ENCODE assay signal across 14 cellular contexts in genomic region chr12:104960464-104960863, GRCh38. TPM values are rescaled to one million over a fixed set of nuclear protein-coding genes. Genes with fewer than 3 reads are reported as not detected.
A peak's percentile ranks its signal among the peaks of the same experiment; 100 is the strongest.
DNase-seq lines count a peak whose midpoint lies in the region; ATAC-seq and TF ChIP-seq lines count a peak whose summit lies in the region.
"Had no signal": no experiment of that assay in that cellular context is flagged by ENCODE, and none has a peak within 500 bp of the region (broad histone marks: within the 10 kb centered on the region; RNA-seq: fewer than 3 reads in every experiment).

No MANE protein-coding gene starts in this region.

- TF ChIP-seq CTCF in CD4-positive, alpha-beta T cell (IDR thresholded peaks at IDR 0.05), result no peak
- TF ChIP-seq CTCF in OCI-LY3 (IDR thresholded peaks at IDR 0.05; ENCODE audit: low read depth, low read length) (no peak), ascending aorta (IDR thresholded peaks at IDR 0.05) (no peak)

- no peak overlapping the region for H3K27ac Mint-ChIP-seq in CD4-positive, alpha-beta T cell
- H3K27ac Mint-ChIP-seq: CD8-positive, alpha-beta T cell; H9 had no signal

- peaks cover 6% of the 10 kb centered on the region for H3K36me3 ChIP-seq in OCI-LY3 (replicated peaks; ENCODE audit: low read depth, low read length)
- H3K36me3 ChIP-seq in ascending aorta, result no peaks in the 10 kb centered on the region
- H3K36me3 ChIP-seq in skeletal muscle satellite cell (ENCODE audit: insufficient read depth, low read length), result no peaks in the 10 kb centered on the region

- no peak overlapping the region; the same call in 1 of the 2 replicates for H3K9ac ChIP-seq in OCI-LY3 (ENCODE audit: low read length)
- no peak overlapping the region for H3K9ac ChIP-seq in skeletal muscle satellite cell (ENCODE audit: low read depth, low read length)

- H3K4me1 Mint-ChIP-seq in CD4-positive, alpha-beta T cell (ENCODE audit: low read depth), result peaks cover 26% of the 10 kb centered on the region

- no peak for ATAC-seq in CD4-positive, alpha-beta T cell (ENCODE audit: poor library complexity)
- ATAC-seq in HG02588 (IDR thresholded peaks at IDR 0.05; ENCODE audit: unreplicated experiment) (no peak), GM21619 (IDR thresholded peaks at IDR 0.05; ENCODE audit: unreplicated experiment) (no peak)
- ATAC-seq: CD8-positive, alpha-beta T cell had no signal

- peaks cover 3% of the 10 kb centered on the region; the same call in 1 of the 2 replicates for H4K20me1 ChIP-seq in OCI-LY3 (ENCODE audit: insufficient read depth, low read length)

- H3K9me3 Mint-ChIP-seq in CD4-positive, alpha-beta T cell, result no peaks in the 10 kb centered on the region
- H3K9me3 Mint-ChIP-seq: CD8-positive, alpha-beta T cell; H9 had no signal

- CTCF ChIA-PET in CD4-positive, alpha-beta T cell (lab: Charles Lee), result no interaction called here

- peak overlapping the region; percentile 85 for H3K4me2 ChIP-seq in OCI-LY3 (ENCODE audit: low read length)
- H3K4me2 ChIP-seq in skeletal muscle satellite cell (ENCODE audit: low read length), result peak overlapping the region; percentile 94

- H3K4me1 ChIP-seq in OCI-LY3 (ENCODE audit: low read length) (peaks cover 22% of the 10 kb centered on the region), ascending aorta (peaks cover 0 to 11% of the 10 kb centered on the region in 2 donors), skeletal muscle satellite cell (ENCODE audit: control insufficient read depth, insufficient read depth, low read length) (peaks cover 28% of the 10 kb centered on the region)

- H3K27me3 Mint-ChIP-seq in CD4-positive, alpha-beta T cell, result peaks cover 23% of the 10 kb centered on the region

- H3K4me3 Mint-ChIP-seq in CD4-positive, alpha-beta T cell, result peak overlapping the region; percentile 28

- peaks cover 4% of the 10 kb centered on the region for H3K36me3 Mint-ChIP-seq in CD4-positive, alpha-beta T cell (ENCODE audit: low read depth)

- no peaks in the 10 kb centered on the region for H3K27me3 ChIP-seq in CD4-positive, alpha-beta T cell (ENCODE audit: control insufficient read depth, insufficient read depth, low read length)
- H3K27me3 ChIP-seq in OCI-LY3 (ENCODE audit: low read depth, low read length) (0 out of 2 replicates have a peak, but pooled peaks cover 9% of the 10 kb centered on the region), ascending aorta (no peaks in the 10 kb centered on the region), skeletal muscle satellite cell (ENCODE audit: control insufficient read depth, insufficient read depth, low read length) (peaks cover 22% of the 10 kb centered on the region)

- POLR2A ChIA-PET in CD4-positive, alpha-beta T cell (lab: Charles Lee), result no interaction called here

- no peaks in the 10 kb centered on the region for H3K9me3 ChIP-seq in CD4-positive, alpha-beta T cell (ENCODE audit: control insufficient read depth, low read length)
- peaks cover 1% of the 10 kb centered on the region; the same call in 1 of the 2 replicates for H3K9me3 ChIP-seq in OCI-LY3 (ENCODE audit: insufficient read depth, low read length)
- H3K9me3 ChIP-seq in ascending aorta, result no peaks in the 10 kb centered on the region
- H3K9me3 ChIP-seq in skeletal muscle satellite cell (replicated peaks; ENCODE audit: low read length), result no peaks in the 10 kb centered on the region

- no peak for DNase-seq in CD4-positive, alpha-beta T cell
- DNase-seq in ascending aorta (ENCODE audit: low spot score in 2 of 2) (no peak), inferior parietal cortex (ENCODE audit: extremely low spot score) (no peak)
- DNase-seq: CD8-positive, alpha-beta T cell; COR-L47; DMS153; DMS79 treated with DMSO at 0.1 percent for 48 hours; GOT3; H9 had no signal

- H3K27ac ChIP-seq in CD4-positive, alpha-beta T cell (ENCODE audit: low read depth, low read length), result no peak overlapping the region
- H3K27ac ChIP-seq in OCI-LY3 (ENCODE audit: low read length) (peak overlapping the region; percentile 87), ascending aorta (peak overlapping the region; percentile 92 to 96)
- H3K27ac ChIP-seq: C4-2B had no signal

- H2AFZ ChIP-seq in OCI-LY3 (ENCODE audit: low read depth, low read length), result no peak overlapping the region

- peak overlapping the region; percentile 87; the same call in 1 of the 2 replicates for H3K4me3 ChIP-seq in OCI-LY3 (ENCODE audit: low read length)
- H3K4me3 ChIP-seq in ascending aorta, result peak overlapping the region in 1 of 2 donors; percentile 88
- no peak overlapping the region for H3K4me3 ChIP-seq in skeletal muscle satellite cell (ENCODE audit: low read length)

- intact Hi-C loops in CD4-positive, alpha-beta T cell (cut with DNase I, micrococcal nuclease), result loop anchor here in 1 of 2 experiments (5.0 to 10.0 kb wide), 2 partner anchors 82 to 756 kb away; no protein-coding TSS in a partner anchor
- intact Hi-C loops in ascending aorta (cut with DNase I), result no loop called here

- peaks cover 26% of the 10 kb centered on the region for H3K79me2 ChIP-seq in OCI-LY3 (ENCODE audit: low read length)

RNA-seq across cellular contexts. Expression of gene SLC41A2, which starts 2.4 kb away (rescaled TPM):
- 1 to 10 TPM; 1.2 to 1.7 TPM for total RNA-seq in CD4-positive, alpha-beta T cell
- 15.6 TPM for total RNA-seq in ascending aorta
- 20.8 and 22.6 TPM in 2 replicates for total RNA-seq in skeletal muscle satellite cell (2012; rRNA removed)

RNA-seq across cellular contexts. Expression of gene NOPCHAP1, which starts 25.7 kb away (rescaled TPM):
- 10 to 100 TPM; 10.1 to 11.8 TPM for total RNA-seq in CD4-positive, alpha-beta T cell
- total RNA-seq in ascending aorta, result 31.9 TPM
- total RNA-seq in skeletal muscle satellite cell (2012; rRNA removed), result 8.9 and 14.2 TPM in 2 replicates
